ENCODE assay signal across 27 cellular contexts in the genomic region with DNA sequence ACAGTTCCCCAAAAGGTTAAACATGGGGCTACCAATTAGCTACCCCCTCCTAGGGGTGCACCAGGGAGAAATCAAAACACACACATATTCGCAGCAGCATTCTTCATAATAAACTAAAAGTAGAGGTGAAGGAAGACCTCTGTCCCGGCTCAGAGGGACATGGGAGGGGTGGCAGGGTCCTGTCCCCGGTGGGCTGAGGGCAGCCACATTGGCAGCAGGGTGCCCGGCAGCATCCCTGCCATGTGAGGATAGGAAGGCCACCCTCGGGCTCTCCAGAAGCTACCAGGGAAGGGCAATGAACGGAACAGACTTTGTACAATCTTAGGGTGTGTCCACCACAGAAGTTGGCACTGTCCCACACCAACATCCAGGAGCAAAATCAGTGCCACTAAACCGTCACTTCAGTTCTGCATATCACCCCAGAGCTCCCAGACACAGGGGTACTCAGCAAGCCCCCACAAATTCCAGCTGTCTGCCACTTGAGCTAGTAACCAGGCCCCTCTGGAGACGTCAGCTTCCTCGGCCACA. TPM values are rescaled to one million over a fixed set of nuclear protein-coding genes. Genes with fewer than 3 reads are reported as not detected.
"Had no signal": no experiment of that assay in that cellular context is flagged by ENCODE, and none has a peak within 500 bp of the region (broad histone marks: within the 10 kb centered on the region; RNA-seq: fewer than 3 reads in every experiment).

No MANE protein-coding gene starts in this region.

- FAIRE-seq: endometrium, frontal cortex had no signal

- H3K4me3 ChIP-seq: lung, neural progenitor cell, prostate gland, right atrium auricular region, sigmoid colon, spleen, thoracic aorta had no signal

- H3K36me3 Mint-ChIP-seq: immature natural killer cell; mesothelial cell of epicardium; naive thymus-derived CD4-positive, alpha-beta T cell; neural progenitor cell; stimulated activated naive B cell treated with anti-CD40 and anti-IgM and Interleukin-4, amounts not matched to agents 10 μg/mL and 1 μg/mL and 100 μg/mL, for 72 hours had no signal

- H3K9ac ChIP-seq: neural progenitor cell had no signal

- H3K27ac Mint-ChIP-seq: effector memory CD8-positive, alpha-beta T cell; immature natural killer cell; mesothelial cell of epicardium; nephron; neural progenitor cell; stimulated activated naive B cell treated with anti-CD40 and anti-IgM and Interleukin-4, amounts not matched to agents 10 μg/mL and 1 μg/mL and 100 μg/mL, for 72 hours; stimulated activated naive CD8-positive, alpha-beta T cell treated with anti-CD3 and anti-CD28 coated beads, Interleukin-15, Interleukin-2, amounts not matched to agents 100 ng/mL and 50 ng/mL, for 24 hours had no signal

- H3K9me3 ChIP-seq: prostate gland, right atrium auricular region, sigmoid colon, spleen, thoracic aorta had no signal

- H3K4me3 Mint-ChIP-seq: central memory CD8-positive, alpha-beta T cell; effector memory CD8-positive, alpha-beta T cell; immature natural killer cell; mesothelial cell of epicardium; naive thymus-derived CD4-positive, alpha-beta T cell; nephron; neural progenitor cell; stimulated activated naive B cell treated with anti-CD40 and anti-IgM and Interleukin-4, amounts not matched to agents 10 μg/mL and 1 μg/mL and 100 μg/mL, for 72 hours; stimulated activated naive CD8-positive, alpha-beta T cell treated with anti-CD3 and anti-CD28 coated beads, Interleukin-15, Interleukin-2, amounts not matched to agents 100 ng/mL and 50 ng/mL, for 24 hours had no signal

- DNase-seq: cortex of kidney; effector memory CD8-positive, alpha-beta T cell; hypothalamus; immature natural killer cell; islet precursor cell; kidney glomerular epithelial cell; mesenchymal stem cell; naive thymus-derived CD4-positive, alpha-beta T cell; nucleus accumbens; sigmoid colon; spleen; stimulated activated naive B cell treated with anti-CD40 and anti-IgM and Interleukin-4, amounts not matched to agents 10 μg/mL and 1 μg/mL and 100 μg/mL, for 72 hours; trophoblast cell had no signal

- H3K36me3 ChIP-seq: neural progenitor cell, prostate gland, right atrium auricular region, sigmoid colon, spleen, thoracic aorta had no signal

- H3K9me3 Mint-ChIP-seq: central memory CD8-positive, alpha-beta T cell; effector memory CD8-positive, alpha-beta T cell; immature natural killer cell; naive thymus-derived CD4-positive, alpha-beta T cell; nephron; stimulated activated naive CD8-positive, alpha-beta T cell treated with anti-CD3 and anti-CD28 coated beads, Interleukin-15, Interleukin-2, amounts not matched to agents 100 ng/mL and 50 ng/mL, for 24 hours had no signal

- H3K4me2 ChIP-seq: neural progenitor cell had no signal

- H3K27me3 ChIP-seq: right atrium auricular region, sigmoid colon had no signal

- H3K4me1 Mint-ChIP-seq: central memory CD8-positive, alpha-beta T cell; immature natural killer cell; mesothelial cell of epicardium; naive thymus-derived CD4-positive, alpha-beta T cell had no signal

- H3K27ac ChIP-seq: neural progenitor cell, prostate gland, right atrium auricular region, sigmoid colon, spleen, thoracic aorta had no signal

- H3K4me1 ChIP-seq: neural progenitor cell, prostate gland, right atrium auricular region, sigmoid colon had no signal

RNA-seq across cellular contexts. Expression of a gene that starts 3.1 kb away (rescaled TPM):
- total RNA-seq: fibroblast of villous mesenchyme, left lobe of liver, mucosa of gallbladder had no signal
